1 cellular context compared by ENCODE assay signal in genomic region chr4:17781072-17781830, GRCh38.
TF ChIP-seq lines count a peak whose summit lies in the region.

Gene FAM184B (minus strand): TSS chr4:17781621. CDS start chr4:17781299, 322 bp downstream.

TF ChIP-seq in HEK293, 187 proteins besides CTCF, POLR2A, EP300 and RAD21 (continued from another document):
- no peak for TF ChIP-seq ZNF133 (tag by site-specific recombination; IDR thresholded peaks at IDR 0.05)
- no peak for TF ChIP-seq ZNF510 (tag by site-specific recombination; IDR thresholded peaks at IDR 0.05; ENCODE audit: insufficient replicate concordance)
- no peak for TF ChIP-seq ZNF10 (tag by site-specific recombination; IDR thresholded peaks at IDR 0.05)
- TF ChIP-seq ZXDB (tag by site-specific recombination; IDR thresholded peaks at IDR 0.05): no peak
- TF ChIP-seq ZNF449 (tag by site-specific recombination; IDR thresholded peaks at IDR 0.05): no peak; the same call in 1 of the 2 replicates
- TF ChIP-seq ZNF341 (tag by site-specific recombination; IDR thresholded peaks at IDR 0.05; ENCODE audit: low read depth): no peak
- no peak for TF ChIP-seq ZNF16 (tag by site-specific recombination; IDR thresholded peaks at IDR 0.05; ENCODE audit: low read depth)
- TF ChIP-seq PATZ1 (tag by site-specific recombination; IDR thresholded peaks at IDR 0.05): no peak
TF ChIP-seq in HEK293: peak in this region for 5.
